ENCODE assay signal across 1 cellular context in genomic region chr7:139731802-139732470, GRCh38.
A peak's percentile ranks its signal among the peaks of the same experiment; 100 is the strongest.
TF ChIP-seq lines count a peak whose summit lies in the region.

No MANE protein-coding gene starts in this region.

TF ChIP-seq in HepG2, 621 proteins besides CTCF, POLR2A, EP300 and RAD21 (continued from another document):
- TF ChIP-seq, protein P1, sequence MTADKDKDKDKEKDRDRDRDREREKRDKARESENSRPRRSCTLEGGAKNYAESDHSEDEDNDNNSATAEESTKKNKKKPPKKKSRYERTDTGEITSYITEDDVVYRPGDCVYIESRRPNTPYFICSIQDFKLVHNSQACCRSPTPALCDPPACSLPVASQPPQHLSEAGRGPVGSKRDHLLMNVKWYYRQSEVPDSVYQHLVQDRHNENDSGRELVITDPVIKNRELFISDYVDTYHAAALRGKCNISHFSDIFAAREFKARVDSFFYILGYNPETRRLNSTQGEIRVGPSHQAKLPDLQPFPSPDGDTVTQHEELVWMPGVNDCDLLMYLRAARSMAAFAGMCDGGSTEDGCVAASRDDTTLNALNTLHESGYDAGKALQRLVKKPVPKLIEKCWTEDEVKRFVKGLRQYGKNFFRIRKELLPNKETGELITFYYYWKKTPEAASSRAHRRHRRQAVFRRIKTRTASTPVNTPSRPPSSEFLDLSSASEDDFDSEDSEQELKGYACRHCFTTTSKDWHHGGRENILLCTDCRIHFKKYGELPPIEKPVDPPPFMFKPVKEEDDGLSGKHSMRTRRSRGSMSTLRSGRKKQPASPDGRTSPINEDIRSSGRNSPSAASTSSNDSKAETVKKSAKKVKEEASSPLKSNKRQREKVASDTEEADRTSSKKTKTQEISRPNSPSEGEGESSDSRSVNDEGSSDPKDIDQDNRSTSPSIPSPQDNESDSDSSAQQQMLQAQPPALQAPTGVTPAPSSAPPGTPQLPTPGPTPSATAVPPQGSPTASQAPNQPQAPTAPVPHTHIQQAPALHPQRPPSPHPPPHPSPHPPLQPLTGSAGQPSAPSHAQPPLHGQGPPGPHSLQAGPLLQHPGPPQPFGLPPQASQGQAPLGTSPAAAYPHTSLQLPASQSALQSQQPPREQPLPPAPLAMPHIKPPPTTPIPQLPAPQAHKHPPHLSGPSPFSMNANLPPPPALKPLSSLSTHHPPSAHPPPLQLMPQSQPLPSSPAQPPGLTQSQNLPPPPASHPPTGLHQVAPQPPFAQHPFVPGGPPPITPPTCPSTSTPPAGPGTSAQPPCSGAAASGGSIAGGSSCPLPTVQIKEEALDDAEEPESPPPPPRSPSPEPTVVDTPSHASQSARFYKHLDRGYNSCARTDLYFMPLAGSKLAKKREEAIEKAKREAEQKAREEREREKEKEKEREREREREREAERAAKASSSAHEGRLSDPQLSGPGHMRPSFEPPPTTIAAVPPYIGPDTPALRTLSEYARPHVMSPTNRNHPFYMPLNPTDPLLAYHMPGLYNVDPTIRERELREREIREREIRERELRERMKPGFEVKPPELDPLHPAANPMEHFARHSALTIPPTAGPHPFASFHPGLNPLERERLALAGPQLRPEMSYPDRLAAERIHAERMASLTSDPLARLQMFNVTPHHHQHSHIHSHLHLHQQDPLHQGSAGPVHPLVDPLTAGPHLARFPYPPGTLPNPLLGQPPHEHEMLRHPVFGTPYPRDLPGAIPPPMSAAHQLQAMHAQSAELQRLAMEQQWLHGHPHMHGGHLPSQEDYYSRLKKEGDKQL (CRISPR knock-in tag; IDR thresholded peaks at IDR 0.05; ENCODE audit: low read depth) = no peak
- TF ChIP-seq ZNF644 (CRISPR knock-in tag; IDR thresholded peaks at IDR 0.05; ENCODE audit: low read depth) = peak; percentile 65; the same call in 1 of the 2 replicates
- TF ChIP-seq NR2F1 (CRISPR knock-in tag; IDR thresholded peaks at IDR 0.05) = no peak
- TF ChIP-seq NFKBIZ (CRISPR knock-in tag; IDR thresholded peaks at IDR 0.05) = 0 out of 2 replicates have a peak, but pooled peaks have one; percentile 26
- TF ChIP-seq RXRB (CRISPR knock-in tag; IDR thresholded peaks at IDR 0.05; ENCODE audit: borderline replicate concordance) = 0 out of 2 replicates have a peak, but pooled peaks have one; percentile 33
- TF ChIP-seq JUN (CRISPR knock-in tag; IDR thresholded peaks at IDR 0.05) = 0 out of 2 replicates have a peak, but pooled peaks have one; percentile 30
- peak; percentile 79 for TF ChIP-seq CEBPG (CRISPR knock-in tag; IDR thresholded peaks at IDR 0.05)
- TF ChIP-seq GATAD2A (CRISPR knock-in tag; IDR thresholded peaks at IDR 0.05) = peak; percentile 78
- TF ChIP-seq MIER3 (CRISPR knock-in tag; IDR thresholded peaks at IDR 0.05; ENCODE audit: borderline replicate concordance) = no peak
- TF ChIP-seq SOX13 (IDR thresholded peaks at IDR 0.05) = no peak
- peak in 1 of 2 experiments; percentile 34; a peak in 1 of 4 replicates for TF ChIP-seq SOX13 (CRISPR knock-in tag; conservative IDR thresholded peaks at IDR 0.05 in 1 of 2, IDR thresholded peaks at IDR 0.05 in 1 of 2)
- 0 out of 2 replicates have a peak, but pooled peaks have one; percentile 13 for TF ChIP-seq SOX5 (CRISPR knock-in tag; IDR thresholded peaks at IDR 0.05; ENCODE audit: borderline replicate concordance)
- TF ChIP-seq RCOR2 (CRISPR knock-in tag; IDR thresholded peaks at IDR 0.05) = 0 out of 2 replicates have a peak, but pooled peaks have one; percentile 22
- TF ChIP-seq FOSL1 (CRISPR knock-in tag; IDR thresholded peaks at IDR 0.05; ENCODE audit: borderline replicate concordance) = peak; percentile 88
- TF ChIP-seq ZBTB33 (CRISPR knock-in tag; IDR thresholded peaks at IDR 0.05) = peak; percentile 69; the same call in 1 of the 2 replicates
- peak; percentile 77 for TF ChIP-seq ATF3 (CRISPR knock-in tag; IDR thresholded peaks at IDR 0.05)
- TF ChIP-seq ZGPAT (CRISPR knock-in tag; IDR thresholded peaks at IDR 0.05) = peak; percentile 33; the same call in 1 of the 2 replicates
- TF ChIP-seq ARID5B (CRISPR knock-in tag; IDR thresholded peaks at IDR 0.05) = peak; percentile 71
- TF ChIP-seq NCOA2 (CRISPR knock-in tag; IDR thresholded peaks at IDR 0.05) = 0 out of 2 replicates have a peak, but pooled peaks have one; percentile 28
- 0 out of 2 replicates have a peak, but pooled peaks have one; percentile 29 for TF ChIP-seq HMG20B (CRISPR knock-in tag; conservative IDR thresholded peaks at IDR 0.05)
- peak; percentile 52; the same call in 1 of the 2 replicates for TF ChIP-seq FOXA3 (CRISPR knock-in tag; IDR thresholded peaks at IDR 0.05)
- peak; percentile 35 for TF ChIP-seq XRCC5 (optimal IDR thresholded peaks at IDR 0.05; ENCODE audit: low read length)
- no peak for TF ChIP-seq GZF1 (CRISPR knock-in tag; IDR thresholded peaks at IDR 0.05)
- peak; percentile 90 for TF ChIP-seq TEAD3 (CRISPR knock-in tag; optimal IDR thresholded peaks at IDR 0.05; ENCODE audit: borderline replicate concordance)
- TF ChIP-seq CBX5 (CRISPR knock-in tag; IDR thresholded peaks at IDR 0.05; ENCODE audit: borderline replicate concordance) = peak; percentile 53; the same call in 1 of the 2 replicates
- no peak for TF ChIP-seq ZKSCAN1 (IDR thresholded peaks at IDR 0.05; ENCODE audit: low read length)
- TF ChIP-seq BCL6 (CRISPR knock-in tag; IDR thresholded peaks at IDR 0.05) = 0 out of 2 replicates have a peak, but pooled peaks have one; percentile 12
- peak; percentile 76; the same call in 1 of the 2 replicates for TF ChIP-seq JUNB (CRISPR knock-in tag; IDR thresholded peaks at IDR 0.05; ENCODE audit: borderline replicate concordance)
- no peak for TF ChIP-seq TOE1 (CRISPR knock-in tag; IDR thresholded peaks at IDR 0.05)
- peak; percentile 93 for TF ChIP-seq CEBPB (IDR thresholded peaks at IDR 0.05; ENCODE audit: borderline replicate concordance, low read depth, low read length)
- peak; percentile 85 for TF ChIP-seq JUND (CRISPR knock-in tag; IDR thresholded peaks at IDR 0.05)
- peak; percentile 99 for TF ChIP-seq FOSL2 (CRISPR knock-in tag; IDR thresholded peaks at IDR 0.05)
- TF ChIP-seq, protein P2, sequence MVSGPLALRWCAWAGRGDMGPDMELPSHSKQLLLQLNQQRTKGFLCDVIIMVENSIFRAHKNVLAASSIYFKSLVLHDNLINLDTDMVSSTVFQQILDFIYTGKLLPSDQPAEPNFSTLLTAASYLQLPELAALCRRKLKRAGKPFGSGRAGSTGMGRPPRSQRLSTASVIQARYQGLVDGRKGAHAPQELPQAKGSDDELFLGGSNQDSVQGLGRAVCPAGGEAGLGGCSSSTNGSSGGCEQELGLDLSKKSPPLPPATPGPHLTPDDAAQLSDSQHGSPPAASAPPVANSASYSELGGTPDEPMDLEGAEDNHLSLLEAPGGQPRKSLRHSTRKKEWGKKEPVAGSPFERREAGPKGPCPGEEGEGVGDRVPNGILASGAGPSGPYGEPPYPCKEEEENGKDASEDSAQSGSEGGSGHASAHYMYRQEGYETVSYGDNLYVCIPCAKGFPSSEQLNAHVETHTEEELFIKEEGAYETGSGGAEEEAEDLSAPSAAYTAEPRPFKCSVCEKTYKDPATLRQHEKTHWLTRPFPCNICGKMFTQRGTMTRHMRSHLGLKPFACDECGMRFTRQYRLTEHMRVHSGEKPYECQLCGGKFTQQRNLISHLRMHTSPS (CRISPR knock-in tag; IDR thresholded peaks at IDR 0.05; ENCODE audit: low read depth) = peak; percentile 91
